ENCODE assay signal across 8 cellular contexts in genomic region chr9:33295571-33295970, GRCh38. TPM values are rescaled to one million over a fixed set of nuclear protein-coding genes. Genes with fewer than 3 reads are reported as not detected.
A peak's percentile ranks its signal among the peaks of the same experiment; 100 is the strongest.
DNase-seq lines count a peak whose midpoint lies in the region; ATAC-seq and TF ChIP-seq lines count a peak whose summit lies in the region.

No MANE protein-coding gene starts in this region.

- TF ChIP-seq CTCF in GM12872 (IDR thresholded peaks at IDR 0.05; ENCODE audit: insufficient read depth, low read depth, low read length) = 0 out of 3 replicates have a peak, but pooled peaks have one; percentile 3

- peak; percentile 35 for ATAC-seq in GM19372 (IDR thresholded peaks at IDR 0.05; ENCODE audit: low read depth, unreplicated experiment)
- peak; percentile 41 for ATAC-seq in HG03103 (IDR thresholded peaks at IDR 0.05; ENCODE audit: low read depth, unreplicated experiment)
- peak; percentile 46 for ATAC-seq in activated T-helper 17 cell treated with anti-CD3 and anti-CD28 coated beads, Interleukin-2, amount 50 U/mL, for 72 hours (replicated peaks)
- no peak for ATAC-seq in effector memory CD8-positive, alpha-beta T cell (replicated peaks)

- peak overlapping the region; percentile 84 for H3K27ac Mint-ChIP-seq in activated T-helper 17 cell treated with anti-CD3 and anti-CD28 coated beads, Interleukin-2, amount 50 U/mL, for 72 hours
- H3K27ac Mint-ChIP-seq in effector memory CD8-positive, alpha-beta T cell = no peak overlapping the region

- H3K36me3 Mint-ChIP-seq in activated T-helper 17 cell treated with anti-CD3 and anti-CD28 coated beads, Interleukin-2, amount 50 U/mL, for 72 hours (ENCODE audit: low read depth) = peaks cover 32% of the 10 kb centered on the region
- H3K36me3 Mint-ChIP-seq in effector memory CD8-positive, alpha-beta T cell (ENCODE audit: insufficient read depth) = peaks cover 66% of the 10 kb centered on the region

- peak overlapping the region; percentile 79 for H3K4me3 Mint-ChIP-seq in activated T-helper 17 cell treated with anti-CD3 and anti-CD28 coated beads, Interleukin-2, amount 50 U/mL, for 72 hours
- no peak overlapping the region for H3K4me3 Mint-ChIP-seq in effector memory CD8-positive, alpha-beta T cell

- no peak for DNase-seq in NCI-H1048 (lab: John Stamatoyannopoulos, UW)
- DNase-seq in NCI-H1694 treated with DMSO at 0.1 percent for 48 hours (lab: John Stamatoyannopoulos, UW) = no peak
- no peak for DNase-seq in AG08396 (ENCODE audit: low spot score)
- no peak for DNase-seq in effector memory CD8-positive, alpha-beta T cell

- no peaks in the 10 kb centered on the region for H3K27me3 Mint-ChIP-seq in activated T-helper 17 cell treated with anti-CD3 and anti-CD28 coated beads, Interleukin-2, amount 50 U/mL, for 72 hours
- no peaks in the 10 kb centered on the region for H3K27me3 Mint-ChIP-seq in effector memory CD8-positive, alpha-beta T cell

- H3K9me3 Mint-ChIP-seq in activated T-helper 17 cell treated with anti-CD3 and anti-CD28 coated beads, Interleukin-2, amount 50 U/mL, for 72 hours = no peaks in the 10 kb centered on the region
- H3K9me3 Mint-ChIP-seq in effector memory CD8-positive, alpha-beta T cell = no peaks in the 10 kb centered on the region

- H3K4me1 Mint-ChIP-seq in activated T-helper 17 cell treated with anti-CD3 and anti-CD28 coated beads, Interleukin-2, amount 50 U/mL, for 72 hours = peaks cover 58% of the 10 kb centered on the region
- peaks cover 61 to 70% of the 10 kb centered on the region in 2 donors for H3K4me1 Mint-ChIP-seq in effector memory CD8-positive, alpha-beta T cell (ENCODE audit: low read depth in 2 of 2)

RNA-seq across cellular contexts. Expression of gene NFX1, which starts 5.3 kb away (rescaled TPM):
- 10 to 100 TPM; 32.0 to 56.5 TPM for total RNA-seq in activated T-helper 17 cell treated with anti-CD3 and anti-CD28 coated beads, Interleukin-2, amount 50 U/mL, for 72 hours

RNA-seq across cellular contexts. Expression of gene CHMP5, which starts 30.7 kb away (rescaled TPM):
- total RNA-seq in activated T-helper 17 cell treated with anti-CD3 and anti-CD28 coated beads, Interleukin-2, amount 50 U/mL, for 72 hours = 10 to 100 TPM; 54.7 to 70.0 TPM

RNA-seq across cellular contexts. Expression of gene BAG1, which starts 31.1 kb away (rescaled TPM):
- total RNA-seq in activated T-helper 17 cell treated with anti-CD3 and anti-CD28 coated beads, Interleukin-2, amount 50 U/mL, for 72 hours = 10 to 100 TPM; 41.2 to 95.2 TPM

RNA-seq across cellular contexts. Expression of gene SPINK4, which starts 55.6 kb away (rescaled TPM):
- total RNA-seq in activated T-helper 17 cell treated with anti-CD3 and anti-CD28 coated beads, Interleukin-2, amount 50 U/mL, for 72 hours = not detected
